ENCODE assay signal across 8 cellular contexts in genomic region chr2:64945973-64946736, GRCh38. TPM values are rescaled to one million over a fixed set of nuclear protein-coding genes. Genes with fewer than 3 reads are reported as not detected.
DNase-seq lines count a peak whose midpoint lies in the region; ATAC-seq and TF ChIP-seq lines count a peak whose summit lies in the region.

No MANE protein-coding gene starts in this region.

- H3K9me2 ChIP-seq in SU-DHL-6 (replicated peaks; ENCODE audit: insufficient read depth, low read length): no peaks in the 10 kb centered on the region
- H3K9me2 ChIP-seq in PC-9 (ENCODE audit: insufficient read depth): no peaks in the 10 kb centered on the region; the same call in 1 of the 2 replicates

- H2AFZ ChIP-seq in SU-DHL-6 (ENCODE audit: low read depth, low read length, severe bottlenecking) (peak overlapping the region; percentile 24), PC-9 (no peak overlapping the region)

- no peaks in the 10 kb centered on the region for H3K36me3 ChIP-seq in SU-DHL-6 (ENCODE audit: low read length)
- no peaks in the 10 kb centered on the region for H3K36me3 ChIP-seq in PC-9 (ENCODE audit: low read depth)

- CTCF ChIA-PET in PC-9 (lab: Charles Lee): no interaction called here

- ATAC-seq in GM18873 (IDR thresholded peaks at IDR 0.05; ENCODE audit: low FRiP score, unreplicated experiment) (peak; percentile 82), HG03025 (IDR thresholded peaks at IDR 0.05; ENCODE audit: low FRiP score, unreplicated experiment) (peak; percentile 82)

- H3K79me2 ChIP-seq in SU-DHL-6 (ENCODE audit: insufficient read depth, low read length) (no peaks in the 10 kb centered on the region), PC-9 (ENCODE audit: low read depth) (no peaks in the 10 kb centered on the region)

- peak overlapping the region; percentile 62 for H3K9ac ChIP-seq in SU-DHL-6 (ENCODE audit: low read length)

- H3K27ac ChIP-seq in SU-DHL-6 (ENCODE audit: low read depth, low read length) (peak overlapping the region; percentile 86), PC-9 (no peak overlapping the region)

- H3K4me1 ChIP-seq in PC-9 (replicated peaks; ENCODE audit: insufficient read depth): peaks cover 11% of the 10 kb centered on the region

- H3K4me3 ChIP-seq in SU-DHL-6 (ENCODE audit: insufficient read depth, low read length, poor library complexity, severe bottlenecking) (peak overlapping the region; percentile 27), PC-9 (no peak overlapping the region)

- peak overlapping the region; percentile 67 for H3K4me2 ChIP-seq in SU-DHL-6 (ENCODE audit: low read depth, low read length, poor library complexity, severe bottlenecking)
- H3K4me2 ChIP-seq in PC-9: no peak overlapping the region

- TF ChIP-seq CTCF in SU-DHL-6 (IDR thresholded peaks at IDR 0.05; ENCODE audit: insufficient read depth, low read length, poor library complexity, severe bottlenecking) (no peak), PC-9 (conservative IDR thresholded peaks at IDR 0.05) (no peak)

- POLR2A ChIA-PET in PC-9 (lab: Charles Lee; ENCODE audit: unreplicated experiment): interaction anchor here (0.7 kb wide), 1 partner anchor 179 kb away, joined by 3 read pairs; no protein-coding TSS in a partner anchor

- H4K20me1 ChIP-seq in SU-DHL-6 (ENCODE audit: low read depth, low read length) (no peaks in the 10 kb centered on the region), PC-9 (ENCODE audit: insufficient read depth) (no peaks in the 10 kb centered on the region)

- H3F3A ChIP-seq in SU-DHL-6 (ENCODE audit: insufficient read depth) (no peaks in the 10 kb centered on the region), PC-9 (ENCODE audit: insufficient read depth, low read depth) (peaks cover 15% of the 10 kb centered on the region)

- no peaks in the 10 kb centered on the region for H3K9me3 ChIP-seq in SU-DHL-6 (ENCODE audit: insufficient read depth, low read length)
- H3K9me3 ChIP-seq in PC-9 (ENCODE audit: insufficient read depth, low read depth): no peaks in the 10 kb centered on the region

- BruUV-seq in PC-9 (replicated peaks; lab: Mats Ljungman, UMichigan): no TSS peak

- peak; percentile 27 for DNase-seq in activated naive CD8-positive, alpha-beta T cell treated with anti-CD3 and anti-CD28 coated beads, Interleukin-2, amount 50 U/mL, for 16 hours (ENCODE audit: low read depth, low spot score)
- peak; percentile 0 to 29 for DNase-seq in stimulated activated CD4-positive, alpha-beta T cell treated with anti-CD3 and anti-CD28 coated beads, Interleukin-1b, Interleukin-23, amount 100 ng/mL, for 1 hour (ENCODE audit: low read depth in 2 of 2)
- no peak for DNase-seq in NCI-H2171 (lab: John Stamatoyannopoulos, UW)
- DNase-seq in NCI-H345 treated with DMSO at 0.1 percent for 48 hours (lab: John Stamatoyannopoulos, UW; ENCODE audit: unreplicated experiment): no peak
- DNase-seq in PC-9: no peak

- H3K27me3 ChIP-seq in SU-DHL-6 (ENCODE audit: low read length) (no peaks in the 10 kb centered on the region), PC-9 (ENCODE audit: insufficient read depth, low read depth) (no peaks in the 10 kb centered on the region)

- intact Hi-C loops in PC-9 (cut with micrococcal nuclease; ENCODE audit: unreplicated experiment): no loop called here

RNA-seq across cellular contexts. Expression of gene SLC1A4, which starts 43.0 kb away (rescaled TPM):
- 8.4 and 8.7 TPM in 2 replicates for total RNA-seq in PC-9 (2021)

Comparison
In these comparisons a context has a peak if more than half of its experiments do, and no peak if none do; other contexts are left out.
1. DNase-seq: peak in activated naive CD8-positive, alpha-beta T cell treated with anti-CD3 and anti-CD28 coated beads, Interleukin-2, amount 50 U/mL, for 16 hours (single experiment) and stimulated activated CD4-positive, alpha-beta T cell treated with anti-CD3 and anti-CD28 coated beads, Interleukin-1b, Interleukin-23, amount 100 ng/mL, for 1 hour (2 of 2); none in NCI-H2171 (single experiment), NCI-H345 treated with DMSO at 0.1 percent for 48 hours (single experiment) and PC-9 (0 of 2).